14 cellular contexts compared by ENCODE assay signal in genomic region chr9:83630938-83631457, GRCh38. TPM values are rescaled to one million over a fixed set of nuclear protein-coding genes. Genes with fewer than 3 reads are reported as not detected.
DNase-seq lines count a peak whose midpoint lies in the region; TF ChIP-seq lines count a peak whose summit lies in the region.
"Had no signal": no experiment of that assay in that cellular context is flagged by ENCODE, and none has a peak within 500 bp of the region (broad histone marks: within the 10 kb centered on the region; RNA-seq: fewer than 3 reads in every experiment).

No MANE protein-coding gene starts in this region.

- CTCF ChIA-PET in activated naive CD4-positive, alpha-beta T cell treated with anti-CD3 and anti-CD28 coated beads for 36 hours (lab: Charles Lee), result interaction anchor here (0.6 to 1.6 kb wide), 5 partner anchors 10 to 296 kb away, joined by 3 to 11 read pairs (median 4); no protein-coding TSS in a partner anchor
- CTCF ChIA-PET in activated naive CD4-positive, alpha-beta T cell treated with anti-CD3 and anti-CD28 coated beads, Interleukin-2, amount 10 ng/mL, durations not matched to agents 7 days and 5 days (lab: Charles Lee), result no interaction called here

- H2AFZ ChIP-seq in trophoblast cell (ENCODE audit: insufficient read depth, low read length, poor library complexity), result no peak overlapping the region

- H3K18ac ChIP-seq in trophoblast cell (ENCODE audit: low read length), result no peak overlapping the region

- no peak overlapping the region for H3K4me2 ChIP-seq in trophoblast cell (ENCODE audit: low read length)
- H3K4me2 ChIP-seq: KMS-11 had no signal

- H3K4me3 ChIP-seq in fibroblast of the aortic adventitia (ENCODE audit: low read depth, low read length) (no peak overlapping the region), trophoblast cell (ENCODE audit: low read depth, low read length) (no peak overlapping the region)
- H3K4me3 ChIP-seq: pancreas, thoracic aorta had no signal

- H3K36me3 Mint-ChIP-seq in activated naive CD4-positive, alpha-beta T cell treated with anti-CD3 and anti-CD28 coated beads for 36 hours (ENCODE audit: low read depth), result peaks cover 23% of the 10 kb centered on the region
- H3K36me3 Mint-ChIP-seq in activated naive CD4-positive, alpha-beta T cell treated with anti-CD3 and anti-CD28 coated beads, Interleukin-2, amount 10 ng/mL, durations not matched to agents 7 days and 5 days, result peaks cover 19% of the 10 kb centered on the region

- no peak overlapping the region for H2BK5ac ChIP-seq in trophoblast cell (ENCODE audit: low read depth, low read length, poor library complexity)

- H3K9me3 ChIP-seq in trophoblast cell (ENCODE audit: insufficient read depth, low read depth, low read length), result no peaks in the 10 kb centered on the region
- H3K9me3 ChIP-seq: pancreas, thoracic aorta had no signal

- no peak for TF ChIP-seq CTCF in fibroblast of the aortic adventitia (IDR thresholded peaks at IDR 0.05; ENCODE audit: insufficient read depth, low read length)

- peaks cover 2 to 4% of the 10 kb centered on the region in 2 experiments for H3K36me3 ChIP-seq in trophoblast cell (ENCODE audit: control insufficient read depth in 1 of 2, insufficient read depth in 2 of 2, low read length in 2 of 2)
- H3K36me3 ChIP-seq: pancreas had no signal

- H2BK12ac ChIP-seq in trophoblast cell (ENCODE audit: low read length), result no peak overlapping the region

- peak overlapping the region; percentile 24 for H3K27ac ChIP-seq in trophoblast cell (ENCODE audit: low read depth, low read length)
- H3K27ac ChIP-seq: KMS-11, pancreas, thoracic aorta had no signal

- DNase-seq in activated naive CD4-positive, alpha-beta T cell treated with anti-CD3 and anti-CD28 coated beads for 36 hours, result no peak
- no peak for DNase-seq in activated naive CD4-positive, alpha-beta T cell treated with anti-CD3 and anti-CD28 coated beads, Interleukin-2, amount 10 ng/mL, durations not matched to agents 7 days and 5 days
- peak; percentile 34 for DNase-seq in NCI-H524 treated with DMSO at 0.1 percent for 48 hours (lab: John Stamatoyannopoulos, UW)
- DNase-seq in fibroblast of the aortic adventitia (ENCODE audit: low read depth), result peak; percentile 44
- peak; percentile 87 to 97 for DNase-seq in trophoblast cell
- no peak for DNase-seq in A172 (ENCODE audit: low spot score)
- DNase-seq in activated CD4-positive, alpha-beta T cell treated with anti-CD3 and anti-CD28 coated beads for 48 hours, result no peak
- no peak for DNase-seq in NCI-H446 (lab: John Stamatoyannopoulos, UW)
- DNase-seq: ACHN; NCI-H187 treated with DMSO at 0.1 percent for 48 hours; pancreas; stimulated activated CD4-positive, alpha-beta T cell treated with anti-CD3 and anti-CD28 coated beads, Interleukin-12 subunit alpha, Interleukin-12 subunit beta, amount 100 ng/mL, for 4 hours had no signal

- H3K4me3 Mint-ChIP-seq in activated naive CD4-positive, alpha-beta T cell treated with anti-CD3 and anti-CD28 coated beads for 36 hours, result no peak overlapping the region
- no peak overlapping the region for H3K4me3 Mint-ChIP-seq in activated naive CD4-positive, alpha-beta T cell treated with anti-CD3 and anti-CD28 coated beads, Interleukin-2, amount 10 ng/mL, durations not matched to agents 7 days and 5 days

- peaks cover 6% of the 10 kb centered on the region in 2 experiments for H3K4me1 ChIP-seq in trophoblast cell (ENCODE audit: control insufficient read depth in 1 of 2, insufficient read depth in 2 of 2, low read length in 2 of 2)
- H3K4me1 ChIP-seq: pancreas had no signal

- no peak overlapping the region for H3K14ac ChIP-seq in trophoblast cell (ENCODE audit: low read length)

- no peak overlapping the region for H4K91ac ChIP-seq in trophoblast cell (ENCODE audit: low read depth, low read length)

- no peaks in the 10 kb centered on the region for H3K79me1 ChIP-seq in trophoblast cell (ENCODE audit: low read length)

- H3K4me1 Mint-ChIP-seq in activated naive CD4-positive, alpha-beta T cell treated with anti-CD3 and anti-CD28 coated beads for 36 hours (ENCODE audit: low read depth), result peaks cover 6% of the 10 kb centered on the region
- H3K4me1 Mint-ChIP-seq in activated naive CD4-positive, alpha-beta T cell treated with anti-CD3 and anti-CD28 coated beads, Interleukin-2, amount 10 ng/mL, durations not matched to agents 7 days and 5 days, result no peaks in the 10 kb centered on the region

- H3K79me2 ChIP-seq in trophoblast cell (ENCODE audit: control insufficient read depth, insufficient read depth, low read length, poor library complexity), result no peaks in the 10 kb centered on the region

- no peak overlapping the region for H4K8ac ChIP-seq in trophoblast cell (ENCODE audit: low read depth, low read length)

- no CpG with 5 or more reads among the region's 11 CpGs for WGBS in trophoblast cell (ENCODE audit: extremely low coverage, insufficient coverage, insufficient read length)

- no peak overlapping the region for H3K9ac ChIP-seq in trophoblast cell (ENCODE audit: low read length)
- H3K9ac ChIP-seq: KMS-11 had no signal

- no peaks in the 10 kb centered on the region for H3K9me3 Mint-ChIP-seq in activated naive CD4-positive, alpha-beta T cell treated with anti-CD3 and anti-CD28 coated beads for 36 hours
- H3K9me3 Mint-ChIP-seq in activated naive CD4-positive, alpha-beta T cell treated with anti-CD3 and anti-CD28 coated beads, Interleukin-2, amount 10 ng/mL, durations not matched to agents 7 days and 5 days, result no peaks in the 10 kb centered on the region

- no peak overlapping the region for H3K4ac ChIP-seq in trophoblast cell (ENCODE audit: low read depth, low read length)

- no peaks in the 10 kb centered on the region for H3K27me3 ChIP-seq in trophoblast cell (ENCODE audit: insufficient read depth, low read length)
- H3K27me3 ChIP-seq: pancreas had no signal

- H3K27me3 Mint-ChIP-seq in activated naive CD4-positive, alpha-beta T cell treated with anti-CD3 and anti-CD28 coated beads for 36 hours (ENCODE audit: low read depth), result no peaks in the 10 kb centered on the region
- no peaks in the 10 kb centered on the region for H3K27me3 Mint-ChIP-seq in activated naive CD4-positive, alpha-beta T cell treated with anti-CD3 and anti-CD28 coated beads, Interleukin-2, amount 10 ng/mL, durations not matched to agents 7 days and 5 days

- peak overlapping the region; percentile 25 for H3K27ac Mint-ChIP-seq in activated naive CD4-positive, alpha-beta T cell treated with anti-CD3 and anti-CD28 coated beads for 36 hours
- H3K27ac Mint-ChIP-seq in activated naive CD4-positive, alpha-beta T cell treated with anti-CD3 and anti-CD28 coated beads, Interleukin-2, amount 10 ng/mL, durations not matched to agents 7 days and 5 days, result no peak overlapping the region

- no peak overlapping the region for H2AK5ac ChIP-seq in trophoblast cell (ENCODE audit: low read length)

- no peak overlapping the region for H2BK120ac ChIP-seq in trophoblast cell (ENCODE audit: insufficient read depth, low read length, poor library complexity)

- intact Hi-C loops in activated naive CD4-positive, alpha-beta T cell treated with anti-CD3 and anti-CD28 coated beads for 36 hours (cut with micrococcal nuclease), result no loop called here

- no peak overlapping the region for H4K12ac ChIP-seq in trophoblast cell (ENCODE audit: low read depth, low read length)

- no peak overlapping the region for H3K23ac ChIP-seq in trophoblast cell (ENCODE audit: low read length)

RNA-seq across cellular contexts. Expression of gene IDNK, which starts 8.1 kb away (rescaled TPM):
- total RNA-seq in activated naive CD4-positive, alpha-beta T cell treated with anti-CD3 and anti-CD28 coated beads for 36 hours, result 1 to 10 TPM; 2.7 to 3.2 TPM
- 6.0 and 7.6 TPM in 2 replicates for total RNA-seq in fibroblast of the aortic adventitia (ENCODE audit: low replicate concordance)
- polyA plus RNA-seq in trophoblast cell (2013), result 1.1 and 1.5 TPM in 2 replicates
- 11.5 and 14.1 TPM in 2 replicates for total RNA-seq in A172 (2014; rRNA removed; shearing (Covaris generic))

Comparison
In these comparisons a context has a peak if more than half of its experiments do, and no peak if none do; other contexts are left out.
1. DNase-seq: peak in NCI-H524 treated with DMSO at 0.1 percent for 48 hours (single experiment), fibroblast of the aortic adventitia (single experiment) and trophoblast cell (2 of 2); none in activated naive CD4-positive, alpha-beta T cell treated with anti-CD3 and anti-CD28 coated beads for 36 hours (single experiment), activated naive CD4-positive, alpha-beta T cell treated with anti-CD3 and anti-CD28 coated beads, Interleukin-2, amount 10 ng/mL, durations not matched to agents 7 days and 5 days (single experiment), A172 (single experiment), activated CD4-positive, alpha-beta T cell treated with anti-CD3 and anti-CD28 coated beads for 48 hours (single experiment) and NCI-H446 (0 of 2).